Comparison of ENCODE assay signal across 22 cellular contexts in the genomic region with DNA sequence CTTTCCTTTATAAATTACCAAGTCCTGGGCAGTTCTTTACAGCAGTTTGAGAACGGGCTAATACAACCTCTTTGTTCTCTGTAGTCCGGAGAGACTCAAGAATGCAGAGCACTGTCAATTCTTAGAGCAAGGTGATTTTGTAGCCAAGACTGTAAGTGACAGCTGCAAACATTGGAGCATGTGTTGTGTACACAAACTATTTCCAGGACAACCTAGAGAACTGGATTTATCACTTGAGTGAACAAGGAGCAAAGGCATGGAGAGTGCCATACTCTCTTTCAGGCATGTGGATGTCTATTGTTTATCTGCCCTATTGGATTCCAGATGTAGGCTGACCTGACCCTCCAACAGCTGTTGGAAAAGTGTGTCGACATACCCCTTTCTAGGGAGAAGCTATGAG.
"Had no signal": no experiment of that assay in that cellular context is flagged by ENCODE, and none has a peak within 500 bp of the region (broad histone marks: within the 10 kb centered on the region; RNA-seq: fewer than 3 reads in every experiment).

No MANE protein-coding gene starts in this region.

- ATAC-seq: activated naive CD4-positive, alpha-beta T cell treated with anti-CD3 and anti-CD28 coated beads, Interleukin-2, amount 50 U/mL, for 72 hours; activated naive CD8-positive, alpha-beta T cell treated with anti-CD3 and anti-CD28 coated beads, Interleukin-2, amount 50 U/mL, for 24 hours; activated T-cell treated with anti-CD3 and anti-CD28 coated beads, Interleukin-2, amount 50 U/mL, for 4 hours; Right ventricle myocardium inferior; T-cell had no signal

- DNase-seq: activated B cell treated with CpG ODN at 0.5 μM for 24 hours; activated CD4-positive, alpha-beta memory T cell treated with anti-CD3 and anti-CD28 coated beads for 36 hours; activated CD4-positive, alpha-beta T cell treated with anti-CD3 and anti-CD28 coated beads, Interleukin-2, amount 10 ng/mL, durations not matched to agents 7 days and 5 days; activated CD8-positive, alpha-beta memory T cell treated with anti-CD3 and anti-CD28 coated beads for 24 hours; activated effector memory CD4-positive, alpha-beta T cell treated with anti-CD3 and anti-CD28 coated beads, Interleukin-2, amount 50 U/mL, for 16 hours; activated naive CD4-positive, alpha-beta T cell treated with Interleukin-2 at 50 U/mL for 16 hours; activated naive CD8-positive, alpha-beta T cell treated with anti-CD3 and anti-CD28 coated beads, Interleukin-2, amount 50 U/mL, for 24 hours; activated T-cell treated with anti-CD3 and anti-CD28 coated beads, Interleukin-2, amount 50 U/mL, for 4 hours; amniotic stem cell; brain microvascular endothelial cell; MM.1S; NCI-H1105; NCI-H1436; NCI-H1930; NCI-H510A treated with DMSO at 0.1 percent for 48 hours; NCI-H82; RPMI8226; T-cell; T-helper 2 cell; T1000 had no signal
